In genomic region chr15:39623550-39623931, GRCh38 we compare ENCODE assay signal across 9 cellular contexts. TPM values are rescaled to one million over a fixed set of nuclear protein-coding genes. Genes with fewer than 3 reads are reported as not detected.
A peak's percentile ranks its signal among the peaks of the same experiment; 100 is the strongest.
DNase-seq lines count a peak whose midpoint lies in the region; ATAC-seq and TF ChIP-seq lines count a peak whose summit lies in the region.
"Had no signal": no experiment of that assay in that cellular context is flagged by ENCODE, and none has a peak within 500 bp of the region (broad histone marks: within the 10 kb centered on the region; RNA-seq: fewer than 3 reads in every experiment).

No MANE protein-coding gene starts in this region.

- H3K27ac Mint-ChIP-seq in activated CD8-positive, alpha-beta memory T cell treated with anti-CD3 and anti-CD28 coated beads, Interleukin-2, amount 10 ng/mL, durations not matched to agents 7 days and 5 days = peak overlapping the region; percentile 100
- peak overlapping the region; percentile 98 to 100 for H3K27ac Mint-ChIP-seq in T-cell

- POLR2A ChIA-PET in T-cell (lab: Charles Lee) = interaction anchor here in 1 of 2 donors (0.6 to 1.5 kb wide), 3 partner anchors 18 to 61 kb away, joined by 3 to 10 read pairs (median 6); no protein-coding TSS in a partner anchor

- CTCF ChIA-PET in activated CD8-positive, alpha-beta memory T cell treated with anti-CD3 and anti-CD28 coated beads, Interleukin-2, amount 10 ng/mL, durations not matched to agents 7 days and 5 days (lab: Charles Lee) = interaction anchor here (0.9 to 3.2 kb wide), 9 partner anchors 12 to 134 kb away, joined by 3 to 16 read pairs (median 6); partner anchors contain the start of gene THBS1
- CTCF ChIA-PET in T-cell (lab: Charles Lee) = interaction anchor here in 1 of 2 donors (0.6 to 1.9 kb wide), 9 partner anchors 18 to 1172 kb away, joined by 3 to 14 read pairs (median 4); no protein-coding TSS in a partner anchor

- H3K4me1 ChIP-seq in ascending aorta = peaks cover 7 to 10% of the 10 kb centered on the region in 2 donors

- H3K36me3 ChIP-seq in ascending aorta = no peaks in the 10 kb centered on the region

- ATAC-seq in activated CD8-positive, alpha-beta memory T cell treated with anti-CD3 and anti-CD28 coated beads, Interleukin-2, amount 10 ng/mL, durations not matched to agents 7 days and 5 days = peak; percentile 76
- peak; percentile 93 for ATAC-seq in HG02870 (IDR thresholded peaks at IDR 0.05; ENCODE audit: unreplicated experiment)
- peak; percentile 52 to 75 (median 59) for ATAC-seq in T-cell (replicated peaks in 1 of 4)

- no peaks in the 10 kb centered on the region for H3K27me3 ChIP-seq in ascending aorta

- peaks cover 41% of the 10 kb centered on the region for H3K36me3 Mint-ChIP-seq in activated CD8-positive, alpha-beta memory T cell treated with anti-CD3 and anti-CD28 coated beads, Interleukin-2, amount 10 ng/mL, durations not matched to agents 7 days and 5 days
- peaks cover 9% of the 10 kb centered on the region for H3K36me3 Mint-ChIP-seq in T-cell

- H3K27me3 Mint-ChIP-seq in activated CD8-positive, alpha-beta memory T cell treated with anti-CD3 and anti-CD28 coated beads, Interleukin-2, amount 10 ng/mL, durations not matched to agents 7 days and 5 days = no peaks in the 10 kb centered on the region
- H3K27me3 Mint-ChIP-seq in T-cell = no peaks in the 10 kb centered on the region

- peaks cover 67% of the 10 kb centered on the region for H3K4me1 Mint-ChIP-seq in activated CD8-positive, alpha-beta memory T cell treated with anti-CD3 and anti-CD28 coated beads, Interleukin-2, amount 10 ng/mL, durations not matched to agents 7 days and 5 days
- H3K4me1 Mint-ChIP-seq in T-cell = peaks cover 32 to 73% (median 63%) of the 10 kb centered on the region in 3 donors

- no peak overlapping the region for H3K4me3 ChIP-seq in ascending aorta

- no peak overlapping the region for H3K27ac ChIP-seq in ascending aorta

- peaks cover 8% of the 10 kb centered on the region for H3K9me3 Mint-ChIP-seq in activated CD8-positive, alpha-beta memory T cell treated with anti-CD3 and anti-CD28 coated beads, Interleukin-2, amount 10 ng/mL, durations not matched to agents 7 days and 5 days (ENCODE audit: low read depth)
- H3K9me3 Mint-ChIP-seq in T-cell = peaks cover 0 to 6% (median 5%) of the 10 kb centered on the region in 3 donors

- no peaks in the 10 kb centered on the region for H3K9me3 ChIP-seq in ascending aorta

- no peak for TF ChIP-seq CTCF in ascending aorta (IDR thresholded peaks at IDR 0.05)

- peak overlapping the region; percentile 41 for H3K4me3 Mint-ChIP-seq in activated CD8-positive, alpha-beta memory T cell treated with anti-CD3 and anti-CD28 coated beads, Interleukin-2, amount 10 ng/mL, durations not matched to agents 7 days and 5 days
- H3K4me3 Mint-ChIP-seq in T-cell = peak overlapping the region in 1 of 3 donors; percentile 4

- DNase-seq in activated CD8-positive, alpha-beta memory T cell treated with anti-CD3 and anti-CD28 coated beads, Interleukin-2, amount 10 ng/mL, durations not matched to agents 7 days and 5 days = peak; percentile 83
- DNase-seq in activated CD8-positive, alpha-beta memory T cell treated with anti-CD3 and anti-CD28 coated beads, Interleukin-2, amount 50 U/mL, for 48 hours = no peak
- DNase-seq in T-cell (peak in 30 of 34 experiments; percentile 19 to 67 (median 42)), NCI-H226 (no peak), ascending aorta (ENCODE audit: low spot score in 2 of 2) (no peak), midbrain (lab: John Stamatoyannopoulos, UW) (no peak)
- DNase-seq in stimulated activated CD8-positive, alpha-beta memory T cell treated with anti-CD3 and anti-CD28 coated beads, Interleukin-4, amount 100 ng/mL, for 48 hours = peak; percentile 54
- DNase-seq: anterior cingulate cortex had no signal

- intact Hi-C loops in ascending aorta (cut with DNase I) = no loop called here

RNA-seq across cellular contexts. Expression of gene THBS1, which starts 42.7 kb away (rescaled TPM):
- 1 to 10 TPM in 1 of 2 experiments, under 1 TPM in 1; 0.91 to 1.4 TPM for total RNA-seq in activated CD8-positive, alpha-beta memory T cell treated with anti-CD3 and anti-CD28 coated beads, Interleukin-2, amount 10 ng/mL, durations not matched to agents 7 days and 5 days
- total RNA-seq in T-cell (1 to 10 TPM; 1.3 to 8.6 (median 7.6) TPM), ascending aorta (725 TPM)

Comparison
In these comparisons a context has a peak if more than half of its experiments do, and no peak if none do; other contexts are left out.
1. DNase-seq: peak in activated CD8-positive, alpha-beta memory T cell treated with anti-CD3 and anti-CD28 coated beads, Interleukin-2, amount 10 ng/mL, durations not matched to agents 7 days and 5 days (single experiment), T-cell (30 of 34) and stimulated activated CD8-positive, alpha-beta memory T cell treated with anti-CD3 and anti-CD28 coated beads, Interleukin-4, amount 100 ng/mL, for 48 hours (single experiment); none in activated CD8-positive, alpha-beta memory T cell treated with anti-CD3 and anti-CD28 coated beads, Interleukin-2, amount 50 U/mL, for 48 hours (single experiment), NCI-H226 (single experiment), ascending aorta (0 of 2) and midbrain (single experiment).
2. RNA of gene THBS1, which starts 42.7 kb away (total RNA-seq): 725 TPM in ascending aorta (single experiment); 1.3 to 8.6 TPM in T-cell and 0.91 to 1.4 TPM in activated CD8-positive, alpha-beta memory T cell treated with anti-CD3 and anti-CD28 coated beads, Interleukin-2, amount 10 ng/mL, durations not matched to agents 7 days and 5 days; every median in the first group is over 10 times any median in the second.
3. Peak in every context shown above with its lines, with median percentiles within 50 percentile points of each other: ATAC-seq.